Comparison of ENCODE assay signal across 1 cellular context in the genomic region with DNA sequence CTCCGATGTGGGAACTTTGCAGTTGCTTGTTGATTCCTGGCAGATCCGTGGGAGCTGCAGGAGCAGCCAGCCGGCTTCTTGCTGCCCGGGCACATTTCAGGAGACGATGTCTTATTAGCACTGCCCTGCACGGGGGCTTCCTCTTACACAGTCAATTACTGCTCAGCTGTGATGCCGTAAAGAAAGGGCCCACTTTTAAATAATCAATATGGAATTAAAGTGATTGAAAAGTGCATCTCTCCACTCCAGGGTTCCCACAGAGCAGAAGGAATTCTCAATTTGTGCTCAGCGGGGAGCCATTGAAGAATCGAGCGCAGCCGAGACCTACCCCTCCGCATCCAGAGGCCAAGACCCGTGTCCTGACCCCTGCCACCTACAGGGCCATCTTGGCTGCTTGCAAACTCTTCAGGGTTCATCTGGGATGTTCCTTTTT.
TF ChIP-seq lines count a peak whose summit lies in the region.

No MANE protein-coding gene starts in this region.

TF ChIP-seq in HepG2, 621 proteins besides CTCF, POLR2A, EP300 and RAD21:
- TF ChIP-seq, protein P1, sequence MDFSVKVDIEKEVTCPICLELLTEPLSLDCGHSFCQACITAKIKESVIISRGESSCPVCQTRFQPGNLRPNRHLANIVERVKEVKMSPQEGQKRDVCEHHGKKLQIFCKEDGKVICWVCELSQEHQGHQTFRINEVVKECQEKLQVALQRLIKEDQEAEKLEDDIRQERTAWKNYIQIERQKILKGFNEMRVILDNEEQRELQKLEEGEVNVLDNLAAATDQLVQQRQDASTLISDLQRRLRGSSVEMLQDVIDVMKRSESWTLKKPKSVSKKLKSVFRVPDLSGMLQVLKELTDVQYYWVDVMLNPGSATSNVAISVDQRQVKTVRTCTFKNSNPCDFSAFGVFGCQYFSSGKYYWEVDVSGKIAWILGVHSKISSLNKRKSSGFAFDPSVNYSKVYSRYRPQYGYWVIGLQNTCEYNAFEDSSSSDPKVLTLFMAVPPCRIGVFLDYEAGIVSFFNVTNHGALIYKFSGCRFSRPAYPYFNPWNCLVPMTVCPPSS (IDR thresholded peaks at IDR 0.05), result no peak
- no peak for TF ChIP-seq SMAD9 (CRISPR knock-in tag; IDR thresholded peaks at IDR 0.05)
- no peak for TF ChIP-seq FOSL2 (CRISPR knock-in tag; IDR thresholded peaks at IDR 0.05)
- TF ChIP-seq ZNF225 (CRISPR knock-in tag; IDR thresholded peaks at IDR 0.05), result no peak
- TF ChIP-seq, protein P2, sequence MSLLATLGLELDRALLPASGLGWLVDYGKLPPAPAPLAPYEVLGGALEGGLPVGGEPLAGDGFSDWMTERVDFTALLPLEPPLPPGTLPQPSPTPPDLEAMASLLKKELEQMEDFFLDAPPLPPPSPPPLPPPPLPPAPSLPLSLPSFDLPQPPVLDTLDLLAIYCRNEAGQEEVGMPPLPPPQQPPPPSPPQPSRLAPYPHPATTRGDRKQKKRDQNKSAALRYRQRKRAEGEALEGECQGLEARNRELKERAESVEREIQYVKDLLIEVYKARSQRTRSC (CRISPR knock-in tag; IDR thresholded peaks at IDR 0.05; ENCODE audit: low read depth), result no peak
- TF ChIP-seq NONO (IDR thresholded peaks at IDR 0.05), result no peak
- no peak for TF ChIP-seq NONO (CRISPR knock-in tag; conservative IDR thresholded peaks at IDR 0.05)
- TF ChIP-seq XRCC5 (optimal IDR thresholded peaks at IDR 0.05; ENCODE audit: low read length), result no peak
- TF ChIP-seq ZSCAN22 (CRISPR knock-in tag; IDR thresholded peaks at IDR 0.05), result no peak
- TF ChIP-seq, protein P3, sequence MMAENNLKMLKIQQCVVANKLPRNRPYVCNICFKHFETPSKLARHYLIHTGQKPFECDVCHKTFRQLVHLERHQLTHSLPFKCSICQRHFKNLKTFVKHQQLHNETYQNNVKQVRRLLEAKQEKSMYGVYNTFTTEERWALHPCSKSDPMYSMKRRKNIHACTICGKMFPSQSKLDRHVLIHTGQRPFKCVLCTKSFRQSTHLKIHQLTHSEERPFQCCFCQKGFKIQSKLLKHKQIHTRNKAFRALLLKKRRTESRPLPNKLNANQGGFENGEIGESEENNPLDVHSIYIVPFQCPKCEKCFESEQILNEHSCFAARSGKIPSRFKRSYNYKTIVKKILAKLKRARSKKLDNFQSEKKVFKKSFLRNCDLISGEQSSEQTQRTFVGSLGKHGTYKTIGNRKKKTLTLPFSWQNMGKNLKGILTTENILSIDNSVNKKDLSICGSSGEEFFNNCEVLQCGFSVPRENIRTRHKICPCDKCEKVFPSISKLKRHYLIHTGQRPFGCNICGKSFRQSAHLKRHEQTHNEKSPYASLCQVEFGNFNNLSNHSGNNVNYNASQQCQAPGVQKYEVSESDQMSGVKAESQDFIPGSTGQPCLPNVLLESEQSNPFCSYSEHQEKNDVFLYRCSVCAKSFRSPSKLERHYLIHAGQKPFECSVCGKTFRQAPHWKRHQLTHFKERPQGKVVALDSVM (CRISPR knock-in tag; IDR thresholded peaks at IDR 0.05), result no peak
- no peak for TF ChIP-seq AGO1 (IDR thresholded peaks at IDR 0.05; ENCODE audit: low read depth, low read length, poor library complexity, severe bottlenecking)
- no peak for TF ChIP-seq HNRNPL (IDR thresholded peaks at IDR 0.05; ENCODE audit: low read depth, low read length)
- TF ChIP-seq, protein P4, sequence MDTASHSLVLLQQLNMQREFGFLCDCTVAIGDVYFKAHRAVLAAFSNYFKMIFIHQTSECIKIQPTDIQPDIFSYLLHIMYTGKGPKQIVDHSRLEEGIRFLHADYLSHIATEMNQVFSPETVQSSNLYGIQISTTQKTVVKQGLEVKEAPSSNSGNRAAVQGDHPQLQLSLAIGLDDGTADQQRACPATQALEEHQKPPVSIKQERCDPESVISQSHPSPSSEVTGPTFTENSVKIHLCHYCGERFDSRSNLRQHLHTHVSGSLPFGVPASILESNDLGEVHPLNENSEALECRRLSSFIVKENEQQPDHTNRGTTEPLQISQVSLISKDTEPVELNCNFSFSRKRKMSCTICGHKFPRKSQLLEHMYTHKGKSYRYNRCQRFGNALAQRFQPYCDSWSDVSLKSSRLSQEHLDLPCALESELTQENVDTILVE (CRISPR knock-in tag; IDR thresholded peaks at IDR 0.05), result no peak
- TF ChIP-seq HIVEP1 (CRISPR knock-in tag; IDR thresholded peaks at IDR 0.05), result no peak
- no peak for TF ChIP-seq SMARCC2 (IDR thresholded peaks at IDR 0.05)
- TF ChIP-seq, protein P5, sequence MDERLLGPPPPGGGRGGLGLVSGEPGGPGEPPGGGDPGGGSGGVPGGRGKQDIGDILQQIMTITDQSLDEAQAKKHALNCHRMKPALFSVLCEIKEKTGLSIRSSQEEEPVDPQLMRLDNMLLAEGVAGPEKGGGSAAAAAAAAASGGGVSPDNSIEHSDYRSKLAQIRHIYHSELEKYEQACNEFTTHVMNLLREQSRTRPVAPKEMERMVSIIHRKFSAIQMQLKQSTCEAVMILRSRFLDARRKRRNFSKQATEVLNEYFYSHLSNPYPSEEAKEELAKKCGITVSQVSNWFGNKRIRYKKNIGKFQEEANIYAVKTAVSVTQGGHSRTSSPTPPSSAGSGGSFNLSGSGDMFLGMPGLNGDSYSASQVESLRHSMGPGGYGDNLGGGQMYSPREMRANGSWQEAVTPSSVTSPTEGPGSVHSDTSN (CRISPR knock-in tag; IDR thresholded peaks at IDR 0.05), result no peak
- no peak for TF ChIP-seq MTF1 (CRISPR knock-in tag; IDR thresholded peaks at IDR 0.05)
- TF ChIP-seq ZSCAN25 (CRISPR knock-in tag; IDR thresholded peaks at IDR 0.05), result no peak
- no peak for TF ChIP-seq ZNF143 (CRISPR knock-in tag; IDR thresholded peaks at IDR 0.05)
